In genomic region chr6:119727504-119728219, GRCh38 we compare ENCODE assay signal across 21 cellular contexts.
DNase-seq lines count a peak whose midpoint lies in the region; ATAC-seq and TF ChIP-seq lines count a peak whose summit lies in the region.
"Had no signal": no experiment of that assay in that cellular context is flagged by ENCODE, and none has a peak within 500 bp of the region (broad histone marks: within the 10 kb centered on the region; RNA-seq: fewer than 3 reads in every experiment).

No MANE protein-coding gene starts in this region.

- POLR2A ChIA-PET in PC-3 (lab: Charles Lee; ENCODE audit: unreplicated experiment) = no interaction called here

- no peaks in the 10 kb centered on the region for H3F3A ChIP-seq in PC-3 (ENCODE audit: low read length, unreplicated experiment)

- no peak overlapping the region for H3K9ac ChIP-seq in PC-3 (ENCODE audit: low read length)

- H3K4me1 Mint-ChIP-seq in activated naive CD4-positive, alpha-beta T cell treated with anti-CD3 and anti-CD28 coated beads, Interleukin-2, amount 10 ng/mL, durations not matched to agents 7 days and 5 days = no peaks in the 10 kb centered on the region
- H3K4me1 Mint-ChIP-seq: activated T-helper 17 cell treated with anti-CD3 and anti-CD28 coated beads, Interleukin-2, amount 50 U/mL, for 72 hours had no signal

- intact Hi-C loops in PC-3 (cut with micrococcal nuclease) = loop anchor here (5.0 kb wide), 1 partner anchor 375 kb away; no protein-coding TSS in a partner anchor

- peak overlapping the region; percentile 50 for H3K27ac ChIP-seq in PC-3 (ENCODE audit: low read length)
- H3K27ac ChIP-seq: heart left ventricle had no signal

- TF ChIP-seq CTCF in PC-3 (conservative IDR thresholded peaks at IDR 0.05; ENCODE audit: low read depth, low read length) = no peak; the same call in 1 of the 2 replicates

- H3K9me2 ChIP-seq in PC-3 (replicated peaks; ENCODE audit: low read length) = no peaks in the 10 kb centered on the region

- H4K20me1 ChIP-seq in PC-3 (ENCODE audit: low read length) = no peaks in the 10 kb centered on the region

- no peaks in the 10 kb centered on the region for H3K27me3 Mint-ChIP-seq in activated naive CD4-positive, alpha-beta T cell treated with anti-CD3 and anti-CD28 coated beads, Interleukin-2, amount 10 ng/mL, durations not matched to agents 7 days and 5 days

- H3K27me3 ChIP-seq in PC-3 (ENCODE audit: low read length) = no peaks in the 10 kb centered on the region
- H3K27me3 ChIP-seq: heart left ventricle, MG63 had no signal

- no peaks in the 10 kb centered on the region for H3K9me3 ChIP-seq in PC-3 (ENCODE audit: low read length)
- H3K9me3 ChIP-seq: MG63 had no signal

- no peaks in the 10 kb centered on the region for H3K36me3 ChIP-seq in PC-3 (ENCODE audit: low read depth, low read length)
- H3K36me3 ChIP-seq: heart left ventricle, MG63 had no signal

- H3K4me3 ChIP-seq in PC-3 (ENCODE audit: low read length) = no peak overlapping the region
- H3K4me3 ChIP-seq: heart left ventricle, MG63 had no signal

- CTCF ChIA-PET in PC-3 (lab: Charles Lee) = no interaction called here
- CTCF ChIA-PET in activated naive CD4-positive, alpha-beta T cell treated with anti-CD3 and anti-CD28 coated beads, Interleukin-2, amount 10 ng/mL, durations not matched to agents 7 days and 5 days (lab: Charles Lee) = interaction anchor here (0.6 to 1.7 kb wide), 2 partner anchors 11 to 575 kb away, joined by 3 to 4 read pairs; no protein-coding TSS in a partner anchor

- no peaks in the 10 kb centered on the region for H3K36me3 Mint-ChIP-seq in activated naive CD4-positive, alpha-beta T cell treated with anti-CD3 and anti-CD28 coated beads, Interleukin-2, amount 10 ng/mL, durations not matched to agents 7 days and 5 days

- H3K4me1 ChIP-seq in PC-3 (ENCODE audit: insufficient read depth, low read length) = peaks cover 15% of the 10 kb centered on the region
- H3K4me1 ChIP-seq: heart left ventricle had no signal

- H3K4me3 Mint-ChIP-seq in activated naive CD4-positive, alpha-beta T cell treated with anti-CD3 and anti-CD28 coated beads, Interleukin-2, amount 10 ng/mL, durations not matched to agents 7 days and 5 days = no peak overlapping the region
- H3K4me3 Mint-ChIP-seq: activated T-helper 17 cell treated with anti-CD3 and anti-CD28 coated beads, Interleukin-2, amount 50 U/mL, for 72 hours had no signal

- no peak overlapping the region for H3K27ac Mint-ChIP-seq in activated naive CD4-positive, alpha-beta T cell treated with anti-CD3 and anti-CD28 coated beads, Interleukin-2, amount 10 ng/mL, durations not matched to agents 7 days and 5 days
- H3K27ac Mint-ChIP-seq: activated T-helper 17 cell treated with anti-CD3 and anti-CD28 coated beads, Interleukin-2, amount 50 U/mL, for 72 hours had no signal

- DNase-seq in PC-3 (peak; percentile 50), iPS-NIHi7 (ENCODE audit: extremely low spot score) (peak; percentile 12), renal cortical epithelial cell (ENCODE audit: low read depth) (peak; percentile 66), CD1c-positive myeloid dendritic cell (ENCODE audit: extremely low spot score) (no peak)
- DNase-seq in activated naive CD4-positive, alpha-beta T cell treated with anti-CD3 and anti-CD28 coated beads, Interleukin-2, amount 10 ng/mL, durations not matched to agents 7 days and 5 days = no peak
- DNase-seq: AML-193; central memory CD4-positive, alpha-beta T cell; effector CD8-positive, alpha-beta T cell; H7; heart left ventricle; kidney; MG63; NCI-H1694 treated with DMSO at 0.1 percent for 48 hours; NCI-H446 treated with DMSO at 0.1 percent for 48 hours; occipital lobe; SIG-M5; stimulated activated CD4-positive, alpha-beta T cell treated with anti-CD3 and anti-CD28 coated beads, Interleukin-4, amount 100 ng/mL, for 1 hour had no signal

- no TSS peak for BruUV-seq in PC-3 (replicated peaks; lab: Mats Ljungman, UMichigan)

- H3K4me2 ChIP-seq in PC-3 (ENCODE audit: low read length) = peak overlapping the region; percentile 26

- peak overlapping the region; percentile 65 for H2AFZ ChIP-seq in PC-3 (ENCODE audit: low read length)

- no peaks in the 10 kb centered on the region for H3K79me2 ChIP-seq in PC-3 (ENCODE audit: low read length)

- H3K9me3 Mint-ChIP-seq in activated naive CD4-positive, alpha-beta T cell treated with anti-CD3 and anti-CD28 coated beads, Interleukin-2, amount 10 ng/mL, durations not matched to agents 7 days and 5 days = no peaks in the 10 kb centered on the region
- H3K9me3 Mint-ChIP-seq: activated T-helper 17 cell treated with anti-CD3 and anti-CD28 coated beads, Interleukin-2, amount 50 U/mL, for 72 hours had no signal

- ATAC-seq in GM21526 (IDR thresholded peaks at IDR 0.05; ENCODE audit: low FRiP score, unreplicated experiment) (peak; percentile 55), PC-3 (peak; percentile 38; the same call in 1 of the 2 replicates), HG02623 (IDR thresholded peaks at IDR 0.05; ENCODE audit: unreplicated experiment) (no peak), HG02970 (IDR thresholded peaks at IDR 0.05; ENCODE audit: low FRiP score, unreplicated experiment) (no peak)
- ATAC-seq: activated T-helper 17 cell treated with anti-CD3 and anti-CD28 coated beads, Interleukin-2, amount 50 U/mL, for 72 hours; heart left ventricle had no signal

Comparison
In these comparisons a context has a peak if more than half of its experiments do, and no peak if none do; other contexts are left out.
1. ATAC-seq: peak in GM21526 (single experiment) and PC-3 (single experiment); none in HG02623 (single experiment) and HG02970 (single experiment).
2. DNase-seq: peak in PC-3 (single experiment), iPS-NIHi7 (single experiment) and renal cortical epithelial cell (single experiment); none in CD1c-positive myeloid dendritic cell (single experiment) and activated naive CD4-positive, alpha-beta T cell treated with anti-CD3 and anti-CD28 coated beads, Interleukin-2, amount 10 ng/mL, durations not matched to agents 7 days and 5 days (single experiment).